Comparison of ENCODE assay signal across 9 cellular contexts in genomic region chr19:2567580-2567979, GRCh38.
DNase-seq lines count a peak whose midpoint lies in the region; ATAC-seq and TF ChIP-seq lines count a peak whose summit lies in the region.
"Had no signal": no experiment of that assay in that cellular context is flagged by ENCODE, and none has a peak within 500 bp of the region (broad histone marks: within the 10 kb centered on the region; RNA-seq: fewer than 3 reads in every experiment).

No MANE protein-coding gene starts in this region.

- no peaks in the 10 kb centered on the region for H3K27me3 Mint-ChIP-seq in activated naive CD8-positive, alpha-beta T cell treated with anti-CD3 and anti-CD28 coated beads, Interleukin-2, amount 10 ng/mL, durations not matched to agents 7 days and 5 days
- no peaks in the 10 kb centered on the region for H3K27me3 Mint-ChIP-seq in stimulated activated naive B cell treated with anti-CD40 and anti-IgM and Interleukin-4, amounts not matched to agents 10 μg/mL and 1 μg/mL and 100 μg/mL, for 72 hours

- DNase-seq in NCI-H2171 (lab: John Stamatoyannopoulos, UW) (peak; percentile 51), left colon (peak; percentile 71 to 77), GM13976 (ENCODE audit: low spot score) (no peak), iPS-NIHi7 (ENCODE audit: extremely low spot score) (no peak)
- DNase-seq in activated naive CD8-positive, alpha-beta T cell treated with anti-CD3 and anti-CD28 coated beads, Interleukin-2, amount 10 ng/mL, durations not matched to agents 7 days and 5 days: no peak
- DNase-seq in stimulated activated naive B cell treated with anti-CD40 and anti-IgM and Interleukin-4, amounts not matched to agents 10 μg/mL and 1 μg/mL and 100 μg/mL, for 72 hours: no peak
- no peak for DNase-seq in stimulated activated CD4-positive, alpha-beta T cell treated with anti-CD3 and anti-CD28 coated beads, Interleukin-4, amount 100 ng/mL, for 4 hours
- DNase-seq: amniotic stem cell, NCI-H748 treated with DMSO at 0.1 percent for 48 hours had no signal

- in situ Hi-C loops in GM13976 (cut with MboI; ENCODE audit: low sequenced_read_pairs, unreplicated experiment): no loop called here

- H3K9me3 Mint-ChIP-seq in activated naive CD8-positive, alpha-beta T cell treated with anti-CD3 and anti-CD28 coated beads, Interleukin-2, amount 10 ng/mL, durations not matched to agents 7 days and 5 days: peaks cover 13% of the 10 kb centered on the region
- H3K9me3 Mint-ChIP-seq in stimulated activated naive B cell treated with anti-CD40 and anti-IgM and Interleukin-4, amounts not matched to agents 10 μg/mL and 1 μg/mL and 100 μg/mL, for 72 hours: peaks cover 6% of the 10 kb centered on the region in 2 donors

- H3K27ac Mint-ChIP-seq in activated naive CD8-positive, alpha-beta T cell treated with anti-CD3 and anti-CD28 coated beads, Interleukin-2, amount 10 ng/mL, durations not matched to agents 7 days and 5 days: peak overlapping the region; percentile 65
- peak overlapping the region; percentile 74 for H3K27ac Mint-ChIP-seq in stimulated activated naive B cell treated with anti-CD40 and anti-IgM and Interleukin-4, amounts not matched to agents 10 μg/mL and 1 μg/mL and 100 μg/mL, for 72 hours

- H3K4me1 Mint-ChIP-seq in activated naive CD8-positive, alpha-beta T cell treated with anti-CD3 and anti-CD28 coated beads, Interleukin-2, amount 10 ng/mL, durations not matched to agents 7 days and 5 days: peaks cover 21% of the 10 kb centered on the region
- H3K4me1 Mint-ChIP-seq in stimulated activated naive B cell treated with anti-CD40 and anti-IgM and Interleukin-4, amounts not matched to agents 10 μg/mL and 1 μg/mL and 100 μg/mL, for 72 hours: peaks cover 41 to 72% of the 10 kb centered on the region in 2 donors

- H3K4me3 Mint-ChIP-seq in activated naive CD8-positive, alpha-beta T cell treated with anti-CD3 and anti-CD28 coated beads, Interleukin-2, amount 10 ng/mL, durations not matched to agents 7 days and 5 days: no peak overlapping the region
- H3K4me3 Mint-ChIP-seq in stimulated activated naive B cell treated with anti-CD40 and anti-IgM and Interleukin-4, amounts not matched to agents 10 μg/mL and 1 μg/mL and 100 μg/mL, for 72 hours: peak overlapping the region; percentile 34 to 58

- POLR2A ChIA-PET in activated naive CD8-positive, alpha-beta T cell treated with anti-CD3 and anti-CD28 coated beads, Interleukin-2, amount 10 ng/mL, durations not matched to agents 7 days and 5 days (lab: Charles Lee): interaction anchor here (1.3 kb wide), 1 partner anchor 91 kb away, joined by 5 read pairs; no protein-coding TSS in a partner anchor

- ATAC-seq in activated naive CD8-positive, alpha-beta T cell treated with anti-CD3 and anti-CD28 coated beads, Interleukin-2, amount 10 ng/mL, durations not matched to agents 7 days and 5 days (ENCODE audit: low read depth): no peak
- ATAC-seq in left colon: peak; percentile 92
- ATAC-seq in stimulated activated naive B cell treated with anti-CD40 and anti-IgM and Interleukin-4, amounts not matched to agents 10 μg/mL and 1 μg/mL and 100 μg/mL, for 72 hours (replicated peaks): peak; percentile 51 to 55

- intact Hi-C loops in left colon (cut with DNase I, micrococcal nuclease): no loop called here

- H3K36me3 Mint-ChIP-seq in activated naive CD8-positive, alpha-beta T cell treated with anti-CD3 and anti-CD28 coated beads, Interleukin-2, amount 10 ng/mL, durations not matched to agents 7 days and 5 days: peaks cover 4% of the 10 kb centered on the region
- H3K36me3 Mint-ChIP-seq in stimulated activated naive B cell treated with anti-CD40 and anti-IgM and Interleukin-4, amounts not matched to agents 10 μg/mL and 1 μg/mL and 100 μg/mL, for 72 hours: peaks cover 6 to 12% of the 10 kb centered on the region in 2 donors

- TF ChIP-seq CTCF in GM13976 (IDR thresholded peaks at IDR 0.05; ENCODE audit: borderline replicate concordance, control extremely low read depth, extremely low read depth, insufficient read depth, missing control alignments): no peak

Comparison
In these comparisons a context has a peak if more than half of its experiments do, and no peak if none do; other contexts are left out.
1. DNase-seq: peak in NCI-H2171 (single experiment) and left colon (2 of 2); none in activated naive CD8-positive, alpha-beta T cell treated with anti-CD3 and anti-CD28 coated beads, Interleukin-2, amount 10 ng/mL, durations not matched to agents 7 days and 5 days (single experiment), stimulated activated naive B cell treated with anti-CD40 and anti-IgM and Interleukin-4, amounts not matched to agents 10 μg/mL and 1 μg/mL and 100 μg/mL, for 72 hours (single experiment), GM13976 (single experiment), iPS-NIHi7 (single experiment) and stimulated activated CD4-positive, alpha-beta T cell treated with anti-CD3 and anti-CD28 coated beads, Interleukin-4, amount 100 ng/mL, for 4 hours (0 of 2).